ENCODE assay signal across 9 cellular contexts in genomic region chrX:97616883-97617510, GRCh38.
DNase-seq lines count a peak whose midpoint lies in the region; ATAC-seq and TF ChIP-seq lines count a peak whose summit lies in the region.
"Had no signal": no experiment of that assay in that cellular context is flagged by ENCODE, and none has a peak within 500 bp of the region (broad histone marks: within the 10 kb centered on the region; RNA-seq: fewer than 3 reads in every experiment).

No MANE protein-coding gene starts in this region.

- POLR2A ChIA-PET in PC-9 (lab: Charles Lee; ENCODE audit: unreplicated experiment): interaction anchor here (0.7 kb wide), 1 partner anchor 1288 kb away, joined by 3 read pairs; no protein-coding TSS in a partner anchor

- no peaks in the 10 kb centered on the region for H3K36me3 Mint-ChIP-seq in T-helper 17 cell (ENCODE audit: low read depth)

- peak overlapping the region; percentile 32; the same call in 1 of the 2 replicates for H3K4me3 ChIP-seq in PC-9
- no peak overlapping the region for H3K4me3 ChIP-seq in lung

- H3K4me1 ChIP-seq in PC-9 (replicated peaks; ENCODE audit: insufficient read depth) (peaks cover 17% of the 10 kb centered on the region), lung (ENCODE audit: control insufficient read depth in 2 of 2, insufficient read depth in 2 of 2, low read length in 2 of 2) (no peaks in the 10 kb centered on the region)

- 0 out of 2 replicates have a peak overlapping the region, but pooled peaks have one; percentile 33 for H2AFZ ChIP-seq in PC-9

- H3K9me2 ChIP-seq in PC-9 (ENCODE audit: insufficient read depth): no peaks in the 10 kb centered on the region

- H3K9me3 ChIP-seq in PC-9 (ENCODE audit: insufficient read depth, low read depth) (no peaks in the 10 kb centered on the region), lung (ENCODE audit: control insufficient read depth in 2 of 2, insufficient read depth in 1 of 2, low read length in 1 of 2) (no peaks in the 10 kb centered on the region), T-helper 17 cell (ENCODE audit: control insufficient read depth, low read length, poor library complexity, severe bottlenecking) (no peaks in the 10 kb centered on the region)

- H4K20me1 ChIP-seq in PC-9 (ENCODE audit: insufficient read depth): no peaks in the 10 kb centered on the region

- H3K36me3 ChIP-seq in PC-9 (ENCODE audit: low read depth): no peaks in the 10 kb centered on the region
- no peaks in the 10 kb centered on the region for H3K36me3 ChIP-seq in lung (ENCODE audit: control insufficient read depth in 2 of 2, insufficient read depth in 2 of 2, low read length in 2 of 2)

- no peaks in the 10 kb centered on the region for H3K4me1 Mint-ChIP-seq in T-helper 17 cell

- WGBS in lung, 2 donors: 56 to 79% methylated on average over 5 to 6 of the region's 6 CpGs

- peak; percentile 0 for DNase-seq in NK-92 treated with Interleukin-12 subunit alpha and Interleukin-12 subunit beta, amount 100 ng/mL, for 24 hours (lab: John Stamatoyannopoulos, UW)
- DNase-seq in NK-92 (lab: John Stamatoyannopoulos, UW; ENCODE audit: unreplicated experiment) (no peak), PC-9 (peak; percentile 61 to 82), lung (ENCODE audit: low spot score) (no peak), T-helper 17 cell (no peak), D341Med (ENCODE audit: low spot score) (no peak), NCI-H748 (lab: John Stamatoyannopoulos, UW; ENCODE audit: unreplicated experiment) (no peak)

- H3K4me2 ChIP-seq in PC-9: peak overlapping the region; percentile 69

- peak overlapping the region; percentile 62 for H3K27ac ChIP-seq in PC-9
- no peak overlapping the region for H3K27ac ChIP-seq in lung (ENCODE audit: low read depth in 1 of 2, low read length in 1 of 2)
- H3K27ac ChIP-seq: 22Rv1 had no signal

- no peaks in the 10 kb centered on the region for H3K79me2 ChIP-seq in PC-9 (ENCODE audit: low read depth)

- no peak overlapping the region for H3K4me3 Mint-ChIP-seq in T-helper 17 cell

- no peaks in the 10 kb centered on the region for H3F3A ChIP-seq in PC-9 (ENCODE audit: insufficient read depth, low read depth)

- H3K27ac Mint-ChIP-seq in T-helper 17 cell: no peak overlapping the region

- H3K27me3 Mint-ChIP-seq in T-helper 17 cell: no peaks in the 10 kb centered on the region

- TSS peak; percentile 63 for BruUV-seq in PC-9 (replicated peaks; lab: Mats Ljungman, UMichigan)

- H3K27me3 ChIP-seq in PC-9 (ENCODE audit: insufficient read depth, low read depth) (no peaks in the 10 kb centered on the region), lung (ENCODE audit: control insufficient read depth, insufficient read depth) (no peaks in the 10 kb centered on the region)

- TF ChIP-seq CTCF in PC-9 (conservative IDR thresholded peaks at IDR 0.05) (no peak), lung (IDR thresholded peaks at IDR 0.05; ENCODE audit: control extremely low read depth, extremely low read depth) (no peak)

- intact Hi-C loops in PC-9 (cut with micrococcal nuclease; ENCODE audit: unreplicated experiment): no loop called here

- ATAC-seq in HG02798 (IDR thresholded peaks at IDR 0.05; ENCODE audit: poor library complexity, unreplicated experiment): peak; percentile 97
- ATAC-seq in lung (ENCODE audit: insufficient read depth, low FRiP score): peak; percentile 67
- ATAC-seq in T-helper 17 cell: no peak

- CTCF ChIA-PET in PC-9 (lab: Charles Lee): no interaction called here

Comparison
In these comparisons a context has a peak if more than half of its experiments do, and no peak if none do; other contexts are left out.
1. DNase-seq: peak in NK-92 treated with Interleukin-12 subunit alpha and Interleukin-12 subunit beta, amount 100 ng/mL, for 24 hours (single experiment) and PC-9 (2 of 2); none in NK-92 (single experiment), lung (single experiment), T-helper 17 cell (0 of 3), D341Med (single experiment) and NCI-H748 (single experiment).